In genomic region chr12:120764766-120765165, GRCh38 we compare ENCODE assay signal across 17 cellular contexts.
"Had no signal": no experiment of that assay in that cellular context is flagged by ENCODE, and none has a peak within 500 bp of the region (broad histone marks: within the 10 kb centered on the region; RNA-seq: fewer than 3 reads in every experiment).

No MANE protein-coding gene starts in this region.

- H3K4me1 Mint-ChIP-seq: stimulated activated effector memory CD8-positive, alpha-beta T cell treated with anti-CD3 and anti-CD28 coated beads, Interleukin-12 subunit alpha, Interleukin-12 subunit beta, amount 100 ng/mL, for 72 hours had no signal

- H3K9me3 Mint-ChIP-seq: naive thymus-derived CD8-positive, alpha-beta T cell; stimulated activated effector memory CD8-positive, alpha-beta T cell treated with anti-CD3 and anti-CD28 coated beads, Interleukin-12 subunit alpha, Interleukin-12 subunit beta, amount 100 ng/mL, for 72 hours had no signal

- H3K27ac ChIP-seq: gastroesophageal sphincter, neutrophil, suprapubic skin, tibial artery had no signal

- H3K27me3 Mint-ChIP-seq: naive thymus-derived CD8-positive, alpha-beta T cell had no signal

- ATAC-seq: gastroesophageal sphincter; mucosa of descending colon; naive thymus-derived CD8-positive, alpha-beta T cell; right cardiac atrium; stimulated activated effector memory CD8-positive, alpha-beta T cell treated with anti-CD3 and anti-CD28 coated beads, Interleukin-12 subunit alpha, Interleukin-12 subunit beta, amount 100 ng/mL, for 72 hours; stimulated activated naive CD8-positive, alpha-beta T cell treated with anti-CD3 and anti-CD28 coated beads, Interleukin-15, Interleukin-2, amounts not matched to agents 100 U/mL and 50 U/mL, for 24 hours had no signal

- H3K9me3 ChIP-seq: colonic mucosa, gastroesophageal sphincter, mucosa of descending colon, neutrophil, suprapubic skin, tibial artery had no signal

- DNase-seq: cerebellar nuclear complex; colonic mucosa; dermis blood vessel endothelial cell; glutamatergic neuron; mammary epithelial cell; mucosa of descending colon; naive thymus-derived CD8-positive, alpha-beta T cell; right cardiac atrium; small intestine; stimulated activated CD4-positive, alpha-beta T cell treated with anti-CD3 and anti-CD28 coated beads, Interleukin-4, amount 100 ng/mL, for 1 hour; stimulated activated CD8-positive, alpha-beta memory T cell treated with anti-CD3 and anti-CD28 coated beads, Interleukin-4, amount 100 ng/mL, for 48 hours; stimulated activated naive CD8-positive, alpha-beta T cell treated with anti-CD3 and anti-CD28 coated beads, Interleukin-15, Interleukin-2, amounts not matched to agents 100 U/mL and 50 U/mL, for 24 hours; tibial artery had no signal

- H3K27me3 ChIP-seq: colonic mucosa, gastroesophageal sphincter, neutrophil, suprapubic skin, tibial artery had no signal

- H3K4me3 ChIP-seq: colonic mucosa, gastroesophageal sphincter, mucosa of descending colon, suprapubic skin, tibial artery had no signal

- H3K4me3 Mint-ChIP-seq: naive thymus-derived CD8-positive, alpha-beta T cell; stimulated activated effector memory CD8-positive, alpha-beta T cell treated with anti-CD3 and anti-CD28 coated beads, Interleukin-12 subunit alpha, Interleukin-12 subunit beta, amount 100 ng/mL, for 72 hours had no signal

- H3K4me1 ChIP-seq: colonic mucosa had no signal

- H3K27ac Mint-ChIP-seq: stimulated activated effector memory CD8-positive, alpha-beta T cell treated with anti-CD3 and anti-CD28 coated beads, Interleukin-12 subunit alpha, Interleukin-12 subunit beta, amount 100 ng/mL, for 72 hours had no signal
